Comparison of ENCODE assay signal across 13 cellular contexts in the genomic region with DNA sequence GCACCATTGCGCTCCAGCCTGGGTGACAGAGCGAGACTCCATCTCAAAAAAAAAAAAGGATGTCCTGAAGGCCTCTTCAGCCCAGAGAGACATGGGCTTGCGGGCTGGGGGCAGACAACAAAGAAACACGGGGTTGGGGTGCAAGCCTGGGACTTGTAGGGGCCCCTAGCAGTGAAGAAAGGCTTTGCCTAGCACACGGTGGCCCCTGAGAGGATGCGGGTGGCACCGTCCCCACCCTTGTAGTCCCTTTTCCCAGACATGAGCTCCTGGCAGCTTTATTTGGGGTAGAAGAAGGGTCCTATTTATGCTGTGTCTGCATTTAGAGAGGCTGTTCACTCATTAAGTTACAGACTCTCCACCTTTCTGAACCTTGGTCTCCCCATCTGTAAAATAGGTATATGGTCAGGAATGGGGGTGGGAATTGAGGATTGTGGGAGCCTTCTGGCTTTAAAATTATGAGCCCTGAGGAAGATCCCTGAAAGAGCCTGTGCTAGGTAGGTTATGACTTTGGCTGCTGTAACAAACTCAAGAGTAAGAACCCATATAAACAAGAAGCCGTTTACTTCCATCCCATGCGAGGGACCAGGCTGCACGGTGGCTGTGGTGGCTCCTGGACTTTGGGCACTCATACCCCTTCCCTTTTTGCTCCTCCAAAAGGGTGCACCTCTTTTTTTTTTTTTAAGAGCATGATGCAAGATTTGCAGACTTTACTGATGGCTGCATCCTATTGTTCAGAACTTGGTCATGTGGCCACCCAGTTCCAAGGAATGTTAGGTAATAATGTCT. TPM values are rescaled to one million over a fixed set of nuclear protein-coding genes. Genes with fewer than 3 reads are reported as not detected.
DNase-seq lines count a peak whose midpoint lies in the region; ATAC-seq and TF ChIP-seq lines count a peak whose summit lies in the region.
"Had no signal": no experiment of that assay in that cellular context is flagged by ENCODE, and none has a peak within 500 bp of the region (broad histone marks: within the 10 kb centered on the region; RNA-seq: fewer than 3 reads in every experiment).

No MANE protein-coding gene starts in this region.

- H3K27me3 ChIP-seq in RWPE2 (ENCODE audit: insufficient read depth, poor library complexity, severe bottlenecking), result no peaks in the 10 kb centered on the region
- H3K27me3 ChIP-seq: ovary had no signal

- H3K4me1 ChIP-seq in RWPE2 (ENCODE audit: insufficient read depth, poor library complexity, severe bottlenecking), result peaks cover 11% of the 10 kb centered on the region

- in situ Hi-C loops in ACHN (cut with HindIII; ENCODE audit: low pct_ligation_motif_present, low pct_unique_long_range_greater_than_20kb, low sequenced_read_pairs), result no loop called here

- no peak for ATAC-seq in RWPE2 (ENCODE audit: low read depth)
- ATAC-seq: esophagus mucosa; stimulated activated memory B cell treated with anti-CD40 and anti-IgM and Interleukin-4, amounts not matched to agents 10 μg/mL and 1 μg/mL and 100 μg/mL, for 72 hours had no signal

- H3K9me3 ChIP-seq in RWPE2 (ENCODE audit: severe bottlenecking), result no peaks in the 10 kb centered on the region
- H3K9me3 ChIP-seq: ovary had no signal

- H3K4me3 ChIP-seq in RWPE2 (ENCODE audit: severe bottlenecking) (no peak overlapping the region), fibroblast of the aortic adventitia (ENCODE audit: low read depth, low read length) (no peak overlapping the region)
- H3K4me3 ChIP-seq: ovary had no signal

- H3K27ac ChIP-seq in RWPE2 (ENCODE audit: poor library complexity, severe bottlenecking), result no peak overlapping the region
- H3K27ac ChIP-seq: ovary had no signal

- TF ChIP-seq CTCF in RWPE2 (IDR thresholded peaks at IDR 0.05; ENCODE audit: poor library complexity, severe bottlenecking), result no peak
- no peak for TF ChIP-seq CTCF in fibroblast of the aortic adventitia (IDR thresholded peaks at IDR 0.05; ENCODE audit: insufficient read depth, low read length)

- DNase-seq in activated effector memory CD4-positive, alpha-beta T cell treated with anti-CD3 and anti-CD28 coated beads, Interleukin-2, amount 50 U/mL, for 16 hours, result peak; percentile 36
- no peak for DNase-seq in activated effector memory CD4-positive, alpha-beta T cell treated with Interleukin-2 at 50 U/mL for 16 hours
- peak; percentile 20 for DNase-seq in RWPE2 (ENCODE audit: low spot score)
- DNase-seq in fibroblast of the aortic adventitia (ENCODE audit: low read depth), result peak; percentile 27
- DNase-seq in stimulated activated CD8-positive, alpha-beta memory T cell treated with anti-CD3 and anti-CD28 coated beads, Interleukin-4, amount 100 ng/mL, for 48 hours, result peak; percentile 17
- DNase-seq in NCI-H82 (lab: John Stamatoyannopoulos, UW), result no peak
- no peak for DNase-seq in NCI-H1417 (lab: John Stamatoyannopoulos, UW)
- DNase-seq in ACHN, result no peak
- DNase-seq: dermis blood vessel endothelial cell, midbrain, ovary had no signal

- no peaks in the 10 kb centered on the region for H3K36me3 ChIP-seq in RWPE2 (ENCODE audit: low read depth)
- H3K36me3 ChIP-seq: ovary had no signal

RNA-seq across cellular contexts. Expression of gene ADGRG1, which starts 20.6 kb away (rescaled TPM):
- 1.6 and 9.8 TPM in 2 replicates for total RNA-seq in fibroblast of the aortic adventitia (ENCODE audit: low replicate concordance)

Comparison
In these comparisons a context has a peak if more than half of its experiments do, and no peak if none do; other contexts are left out.
1. DNase-seq: peak in activated effector memory CD4-positive, alpha-beta T cell treated with anti-CD3 and anti-CD28 coated beads, Interleukin-2, amount 50 U/mL, for 16 hours (single experiment), RWPE2 (single experiment), fibroblast of the aortic adventitia (single experiment) and stimulated activated CD8-positive, alpha-beta memory T cell treated with anti-CD3 and anti-CD28 coated beads, Interleukin-4, amount 100 ng/mL, for 48 hours (single experiment); none in activated effector memory CD4-positive, alpha-beta T cell treated with Interleukin-2 at 50 U/mL for 16 hours (single experiment), NCI-H82 (single experiment), NCI-H1417 (0 of 3) and ACHN (single experiment).